17 cellular contexts compared by ENCODE assay signal in genomic region chr9:131891578-131891977, GRCh38.
DNase-seq lines count a peak whose midpoint lies in the region; ATAC-seq and TF ChIP-seq lines count a peak whose summit lies in the region.
"Had no signal": no experiment of that assay in that cellular context is flagged by ENCODE, and none has a peak within 500 bp of the region (broad histone marks: within the 10 kb centered on the region; RNA-seq: fewer than 3 reads in every experiment).

No MANE protein-coding gene starts in this region.

- no peak for TF ChIP-seq POLR2A in heart left ventricle (IDR thresholded peaks at IDR 0.05)

- no peak overlapping the region for H3K4me3 ChIP-seq in heart left ventricle
- no peak overlapping the region for H3K4me3 ChIP-seq in right atrium auricular region
- H3K4me3 ChIP-seq in thymus (ENCODE audit: low read length), result no peak overlapping the region
- H3K4me3 ChIP-seq in lower lobe of right lung, result no peak overlapping the region
- H3K4me3 ChIP-seq: BLaER1 had no signal

- peak overlapping the region in 10 of 12 donors; percentile 7 to 89 (median 78) for H3K27ac ChIP-seq in heart left ventricle
- H3K27ac ChIP-seq in right atrium auricular region, result peak overlapping the region; percentile 72 to 88
- H3K27ac ChIP-seq in thymus (ENCODE audit: low read depth), result peak overlapping the region; percentile 8
- no peak overlapping the region for H3K27ac ChIP-seq in lower lobe of right lung
- H3K27ac ChIP-seq: BLaER1 had no signal

- H3K27me3 ChIP-seq in heart left ventricle, result no peaks in the 10 kb centered on the region
- no peaks in the 10 kb centered on the region for H3K27me3 ChIP-seq in right atrium auricular region
- H3K27me3 ChIP-seq in thymus (ENCODE audit: control insufficient read depth, insufficient read depth), result no peaks in the 10 kb centered on the region
- H3K27me3 ChIP-seq in lower lobe of right lung (ENCODE audit: low read depth), result no peaks in the 10 kb centered on the region
- H3K27me3 ChIP-seq: BLaER1 had no signal

- peak; percentile 6 for DNase-seq in activated effector memory CD4-positive, alpha-beta T cell treated with anti-CD3 and anti-CD28 coated beads, Interleukin-2, amount 50 U/mL, for 16 hours
- no peak for DNase-seq in activated effector memory CD4-positive, alpha-beta T cell treated with Interleukin-2 at 50 U/mL for 16 hours
- DNase-seq in heart left ventricle, result no peak
- no peak for DNase-seq in right atrium auricular region (ENCODE audit: low spot score)
- no peak for DNase-seq in lower lobe of right lung
- DNase-seq: 8988T; AML-193; Caco-2; CD8-positive, alpha-beta memory T cell; DND-41; GDM1; HCEC 1CT; HFFc6 had no signal

- TF ChIP-seq CTCF in heart left ventricle (IDR thresholded peaks at IDR 0.05) (no peak), right atrium auricular region (IDR thresholded peaks at IDR 0.05) (no peak), lower lobe of right lung (IDR thresholded peaks at IDR 0.05) (no peak)

- intact Hi-C loops in heart left ventricle (cut with DNase I) (loop anchor here in 1 of 10 donors (2.0 kb wide), 1 partner anchor 61 kb away; no protein-coding TSS in a partner anchor), lower lobe of right lung (cut with DNase I) (no loop called here)

- ATAC-seq in heart left ventricle (peak in 3 of 4 donors; percentile 5 to 35 (median 16)), GM18519 (IDR thresholded peaks at IDR 0.05; ENCODE audit: low FRiP score, unreplicated experiment) (no peak), lower lobe of right lung (no peak), HG02840 (IDR thresholded peaks at IDR 0.05; ENCODE audit: low FRiP score, unreplicated experiment) (no peak)

- WGBS in heart left ventricle, 4 donors, result 39 to 52% (median 47%) methylated on average over 8 of the region's 8 CpGs
- WGBS in thymus, result 97% methylated on average over 8 of the region's 8 CpGs

- H3K4me1 ChIP-seq in heart left ventricle (peaks cover 0 to 59% (median 30%) of the 10 kb centered on the region in 12 donors), right atrium auricular region (peaks cover 0 to 66% of the 10 kb centered on the region in 2 donors), thymus (ENCODE audit: control insufficient read depth, insufficient read depth, low read length) (no peaks in the 10 kb centered on the region), lower lobe of right lung (peaks cover 6% of the 10 kb centered on the region)
- H3K4me1 ChIP-seq: Caco-2 had no signal

- H3K9me3 ChIP-seq in heart left ventricle (no peaks in the 10 kb centered on the region), right atrium auricular region (no peaks in the 10 kb centered on the region), thymus (ENCODE audit: control insufficient read depth) (no peaks in the 10 kb centered on the region), lower lobe of right lung (no peaks in the 10 kb centered on the region)
- H3K9me3 ChIP-seq: BLaER1, Caco-2 had no signal

- peaks cover 0 to 17% (median 0%) of the 10 kb centered on the region in 9 donors for H3K36me3 ChIP-seq in heart left ventricle
- H3K36me3 ChIP-seq in right atrium auricular region, result no peaks in the 10 kb centered on the region
- H3K36me3 ChIP-seq in thymus (ENCODE audit: control insufficient read depth, insufficient read depth), result peaks cover 10% of the 10 kb centered on the region
- H3K36me3 ChIP-seq in lower lobe of right lung, result peaks cover 2% of the 10 kb centered on the region

Comparison
In these comparisons a context has a peak if more than half of its experiments do, and no peak if none do; other contexts are left out.
1. ATAC-seq: peak in heart left ventricle (3 of 4); none in GM18519 (single experiment), lower lobe of right lung (0 of 2) and HG02840 (single experiment).